Comparison of ENCODE assay signal across 24 cellular contexts in the genomic region with DNA sequence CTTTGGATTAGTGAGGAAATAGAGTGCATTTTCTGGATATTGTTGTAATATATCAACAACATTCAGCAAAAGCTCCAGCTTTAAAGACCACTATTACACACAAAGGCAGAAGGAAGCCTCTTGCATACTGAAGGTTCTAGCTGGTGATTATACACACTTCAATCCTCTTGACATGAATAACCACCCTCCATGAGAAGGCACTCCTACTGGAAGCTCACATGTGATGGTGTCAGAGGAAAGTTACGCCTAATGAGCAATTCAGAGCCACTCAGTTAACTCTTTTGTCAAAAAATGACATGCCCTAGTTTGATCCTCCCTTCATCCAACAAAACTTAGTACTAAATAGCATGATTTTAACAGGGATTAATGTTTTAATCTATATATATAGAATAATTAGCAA.
"Had no signal": no experiment of that assay in that cellular context is flagged by ENCODE, and none has a peak within 500 bp of the region (broad histone marks: within the 10 kb centered on the region; RNA-seq: fewer than 3 reads in every experiment).

No MANE protein-coding gene starts in this region.

- H3K27ac ChIP-seq: colonic mucosa, dorsolateral prefrontal cortex, heart left ventricle, lower lobe of right lung, vagina had no signal

- DNase-seq: activated B cell treated with CpG ODN at 0.5 μM for 24 hours; activated CD4-positive, alpha-beta memory T cell treated with anti-CD3 and anti-CD28 coated beads for 36 hours; activated CD4-positive, alpha-beta T cell treated with anti-CD3 and anti-CD28 coated beads for 4 hours; activated naive CD4-positive, alpha-beta T cell treated with Interleukin-2 at 50 U/mL for 16 hours; activated naive CD8-positive, alpha-beta T cell treated with anti-CD3 and anti-CD28 coated beads, Interleukin-2, amount 10 ng/mL, durations not matched to agents 7 days and 5 days; activated T-cell treated with anti-CD3 and anti-CD28 coated beads, Interleukin-2, amount 50 U/mL, for 48 hours; amniotic stem cell; colonic mucosa; dorsolateral prefrontal cortex; effector memory CD8-positive, alpha-beta T cell; heart left ventricle; islet precursor cell; left colon; lower lobe of right lung; mesendoderm; mucosa of descending colon; nephron progenitor cell; occipital lobe; small intestine; T1000; trophoblast cell had no signal

- H3K27me3 ChIP-seq: colonic mucosa, heart left ventricle, vagina had no signal

- ATAC-seq: effector memory CD8-positive, alpha-beta T cell; heart left ventricle; left colon; mucosa of descending colon; sciatic nerve; stimulated activated memory B cell treated with anti-CD40 and anti-IgM and Interleukin-4, amounts not matched to agents 10 μg/mL and 1 μg/mL and 100 μg/mL, for 72 hours had no signal

- H3K4me3 ChIP-seq: colonic mucosa, dorsolateral prefrontal cortex, heart left ventricle, lower lobe of right lung, mucosa of descending colon, vagina had no signal

- H3K4me1 ChIP-seq: colonic mucosa, heart left ventricle, lower lobe of right lung, vagina had no signal

- H3K9me3 ChIP-seq: colonic mucosa, heart left ventricle, lower lobe of right lung, mucosa of descending colon, vagina had no signal
